Comparison of ENCODE assay signal across 1 cellular context in the genomic region with DNA sequence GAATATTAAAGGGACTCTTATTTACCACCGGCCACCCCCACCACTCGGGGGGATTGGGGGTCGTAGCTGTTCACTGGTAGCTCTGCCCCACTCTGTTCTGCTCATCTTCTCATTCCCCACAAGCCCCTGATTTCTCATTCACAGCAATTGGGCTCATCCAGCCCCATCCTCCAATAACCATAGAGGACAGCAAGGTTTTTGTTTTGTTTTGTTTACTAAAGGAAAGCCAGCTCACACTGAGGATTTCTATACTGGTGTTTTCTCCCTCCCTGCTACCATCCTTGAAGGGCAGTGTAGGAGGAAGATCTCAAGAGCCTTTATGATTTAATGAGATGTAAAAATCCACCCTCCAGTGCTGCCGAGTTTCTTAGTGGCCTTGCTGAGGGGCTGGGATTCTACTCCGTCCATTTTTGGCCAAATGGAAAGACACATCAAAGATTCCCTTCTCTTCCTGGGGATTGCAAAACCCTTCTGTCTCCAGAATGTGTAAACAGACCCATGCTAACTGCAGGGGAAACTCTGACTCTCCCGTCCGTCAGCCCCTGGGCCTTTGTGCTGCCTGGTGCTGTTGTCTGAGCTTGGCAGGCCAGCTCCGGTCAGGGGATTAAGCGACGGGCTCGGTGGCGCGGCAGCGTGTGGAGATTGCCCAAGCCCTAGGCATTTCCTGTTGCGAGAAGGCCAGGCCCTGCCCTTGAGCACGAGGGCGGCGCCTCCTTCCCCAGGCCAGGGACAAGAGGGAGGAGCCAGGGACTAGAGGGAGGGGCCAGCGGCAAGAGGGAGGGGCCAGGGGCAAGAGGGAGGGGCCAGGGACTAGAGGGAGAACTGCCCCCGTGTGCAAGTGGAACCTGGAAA.
A peak's percentile ranks its signal among the peaks of the same experiment; 100 is the strongest.
TF ChIP-seq lines count a peak whose summit lies in the region.

No MANE protein-coding gene starts in this region.

TF ChIP-seq in HepG2, 621 proteins besides CTCF, POLR2A, EP300 and RAD21 (continued from another document and continues in another):
- TF ChIP-seq, protein P1, sequence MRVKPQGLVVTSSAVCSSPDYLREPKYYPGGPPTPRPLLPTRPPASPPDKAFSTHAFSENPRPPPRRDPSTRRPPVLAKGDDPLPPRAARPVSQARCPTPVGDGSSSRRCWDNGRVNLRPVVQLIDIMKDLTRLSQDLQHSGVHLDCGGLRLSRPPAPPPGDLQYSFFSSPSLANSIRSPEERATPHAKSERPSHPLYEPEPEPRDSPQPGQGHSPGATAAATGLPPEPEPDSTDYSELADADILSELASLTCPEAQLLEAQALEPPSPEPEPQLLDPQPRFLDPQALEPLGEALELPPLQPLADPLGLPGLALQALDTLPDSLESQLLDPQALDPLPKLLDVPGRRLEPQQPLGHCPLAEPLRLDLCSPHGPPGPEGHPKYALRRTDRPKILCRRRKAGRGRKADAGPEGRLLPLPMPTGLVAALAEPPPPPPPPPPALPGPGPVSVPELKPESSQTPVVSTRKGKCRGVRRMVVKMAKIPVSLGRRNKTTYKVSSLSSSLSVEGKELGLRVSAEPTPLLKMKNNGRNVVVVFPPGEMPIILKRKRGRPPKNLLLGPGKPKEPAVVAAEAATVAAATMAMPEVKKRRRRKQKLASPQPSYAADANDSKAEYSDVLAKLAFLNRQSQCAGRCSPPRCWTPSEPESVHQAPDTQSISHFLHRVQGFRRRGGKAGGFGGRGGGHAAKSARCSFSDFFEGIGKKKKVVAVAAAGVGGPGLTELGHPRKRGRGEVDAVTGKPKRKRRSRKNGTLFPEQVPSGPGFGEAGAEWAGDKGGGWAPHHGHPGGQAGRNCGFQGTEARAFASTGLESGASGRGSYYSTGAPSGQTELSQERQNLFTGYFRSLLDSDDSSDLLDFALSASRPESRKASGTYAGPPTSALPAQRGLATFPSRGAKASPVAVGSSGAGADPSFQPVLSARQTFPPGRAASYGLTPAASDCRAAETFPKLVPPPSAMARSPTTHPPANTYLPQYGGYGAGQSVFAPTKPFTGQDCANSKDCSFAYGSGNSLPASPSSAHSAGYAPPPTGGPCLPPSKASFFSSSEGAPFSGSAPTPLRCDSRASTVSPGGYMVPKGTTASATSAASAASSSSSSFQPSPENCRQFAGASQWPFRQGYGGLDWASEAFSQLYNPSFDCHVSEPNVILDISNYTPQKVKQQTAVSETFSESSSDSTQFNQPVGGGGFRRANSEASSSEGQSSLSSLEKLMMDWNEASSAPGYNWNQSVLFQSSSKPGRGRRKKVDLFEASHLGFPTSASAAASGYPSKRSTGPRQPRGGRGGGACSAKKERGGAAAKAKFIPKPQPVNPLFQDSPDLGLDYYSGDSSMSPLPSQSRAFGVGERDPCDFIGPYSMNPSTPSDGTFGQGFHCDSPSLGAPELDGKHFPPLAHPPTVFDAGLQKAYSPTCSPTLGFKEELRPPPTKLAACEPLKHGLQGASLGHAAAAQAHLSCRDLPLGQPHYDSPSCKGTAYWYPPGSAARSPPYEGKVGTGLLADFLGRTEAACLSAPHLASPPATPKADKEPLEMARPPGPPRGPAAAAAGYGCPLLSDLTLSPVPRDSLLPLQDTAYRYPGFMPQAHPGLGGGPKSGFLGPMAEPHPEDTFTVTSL (CRISPR knock-in tag; IDR thresholded peaks at IDR 0.05; ENCODE audit: borderline replicate concordance), result peak; percentile 99
- TF ChIP-seq SNAPC2 (CRISPR knock-in tag; IDR thresholded peaks at IDR 0.05) (peak; percentile 98), ZNF605 (CRISPR knock-in tag; IDR thresholded peaks at IDR 0.05) (peak; percentile 99), MIER2 (CRISPR knock-in tag; IDR thresholded peaks at IDR 0.05) (peak; percentile 89), HMG20A (CRISPR knock-in tag; IDR thresholded peaks at IDR 0.05; ENCODE audit: borderline replicate concordance) (peak; percentile 97), PAF1 (CRISPR knock-in tag; IDR thresholded peaks at IDR 0.05) (no peak), ZNF256 (CRISPR knock-in tag; conservative IDR thresholded peaks at IDR 0.05) (no peak), ZKSCAN8 (CRISPR knock-in tag; IDR thresholded peaks at IDR 0.05; ENCODE audit: borderline replicate concordance) (peak; percentile 98), NFKBIZ (CRISPR knock-in tag; IDR thresholded peaks at IDR 0.05) (peak; percentile 95), SALL1 (CRISPR knock-in tag; IDR thresholded peaks at IDR 0.05) (peak; percentile 100), ETV6 (CRISPR knock-in tag; conservative IDR thresholded peaks at IDR 0.05) (peak; percentile 92), ZNF205 (CRISPR knock-in tag; IDR thresholded peaks at IDR 0.05) (peak; percentile 93; the same call in 1 of the 2 replicates), ZNF354B (CRISPR knock-in tag; IDR thresholded peaks at IDR 0.05) (peak; percentile 94), FIP1L1 (IDR thresholded peaks at IDR 0.05; ENCODE audit: borderline replicate concordance, insufficient read depth, low read depth, low read length) (peak; percentile 84; the same call in 1 of the 2 replicates), ZNF326 (CRISPR knock-in tag; IDR thresholded peaks at IDR 0.05; ENCODE audit: borderline replicate concordance) (no peak), HNRNPLL (IDR thresholded peaks at IDR 0.05; ENCODE audit: low read depth, low read length, poor library complexity, severe bottlenecking) (peak; percentile 80), ZZZ3 (CRISPR knock-in tag; IDR thresholded peaks at IDR 0.05; ENCODE audit: borderline replicate concordance) (peak; percentile 78; the same call in 1 of the 2 replicates), ZNF772 (CRISPR knock-in tag; IDR thresholded peaks at IDR 0.05) (peak; percentile 100), RFX5 (IDR thresholded peaks at IDR 0.05; ENCODE audit: low read depth, low read length) (no peak), PCBP1 (IDR thresholded peaks at IDR 0.05; ENCODE audit: borderline replicate concordance, low read depth, low read length) (peak; percentile 93; the same call in 1 of the 2 replicates), FOXO1 (CRISPR knock-in tag; IDR thresholded peaks at IDR 0.05) (peak; percentile 99), KLF16 (CRISPR knock-in tag; IDR thresholded peaks at IDR 0.05) (peak in 1 of 2 experiments; percentile 98; a peak in 2 of 4 replicates), SMC3 (IDR thresholded peaks at IDR 0.05; ENCODE audit: low read length) (peak; percentile 34; the same call in 1 of the 2 replicates), ISL2 (CRISPR knock-in tag; IDR thresholded peaks at IDR 0.05) (peak; percentile 97), TBP (CRISPR knock-in tag; IDR thresholded peaks at IDR 0.05) (no peak), ZNF383 (CRISPR knock-in tag; IDR thresholded peaks at IDR 0.05; ENCODE audit: borderline replicate concordance) (peak; percentile 94; the same call in 1 of the 2 replicates), HNF4A (CRISPR knock-in tag; IDR thresholded peaks at IDR 0.05) (peak; percentile 89), HES4 (CRISPR knock-in tag; IDR thresholded peaks at IDR 0.05; ENCODE audit: borderline replicate concordance) (peak; percentile 85; the same call in 1 of the 2 replicates), ZNF720 (CRISPR knock-in tag; IDR thresholded peaks at IDR 0.05) (0 out of 2 replicates have a peak, but pooled peaks have one; percentile 65), ZFAT (CRISPR knock-in tag; conservative IDR thresholded peaks at IDR 0.05) (no peak), ZFY (CRISPR knock-in tag; IDR thresholded peaks at IDR 0.05) (peak; percentile 95), ZNF335 (CRISPR knock-in tag; IDR thresholded peaks at IDR 0.05) (peak; percentile 88), BHLHE40 (IDR thresholded peaks at IDR 0.05; ENCODE audit: low read length) (peak; percentile 58), ZNF816 (CRISPR knock-in tag; IDR thresholded peaks at IDR 0.05; ENCODE audit: borderline replicate concordance) (peak; percentile 95)
- TF ChIP-seq, protein P2, sequence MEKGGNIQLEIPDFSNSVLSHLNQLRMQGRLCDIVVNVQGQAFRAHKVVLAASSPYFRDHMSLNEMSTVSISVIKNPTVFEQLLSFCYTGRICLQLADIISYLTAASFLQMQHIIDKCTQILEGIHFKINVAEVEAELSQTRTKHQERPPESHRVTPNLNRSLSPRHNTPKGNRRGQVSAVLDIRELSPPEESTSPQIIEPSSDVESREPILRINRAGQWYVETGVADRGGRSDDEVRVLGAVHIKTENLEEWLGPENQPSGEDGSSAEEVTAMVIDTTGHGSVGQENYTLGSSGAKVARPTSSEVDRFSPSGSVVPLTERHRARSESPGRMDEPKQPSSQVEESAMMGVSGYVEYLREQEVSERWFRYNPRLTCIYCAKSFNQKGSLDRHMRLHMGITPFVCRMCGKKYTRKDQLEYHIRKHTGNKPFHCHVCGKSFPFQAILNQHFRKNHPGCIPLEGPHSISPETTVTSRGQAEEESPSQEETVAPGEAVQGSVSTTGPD (CRISPR knock-in tag; IDR thresholded peaks at IDR 0.05), result peak; percentile 94
- TF ChIP-seq, protein P3, sequence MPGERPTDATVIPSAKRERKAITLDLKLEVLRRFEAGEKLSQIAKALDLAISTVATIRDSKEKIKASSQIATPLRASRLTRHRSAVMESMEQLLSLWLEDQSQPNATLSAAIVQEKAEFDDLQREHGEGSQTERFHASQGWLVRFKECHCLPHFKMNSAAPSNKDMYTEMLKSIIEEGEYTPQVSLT (CRISPR knock-in tag; IDR thresholded peaks at IDR 0.05; ENCODE audit: borderline replicate concordance, low read depth), result peak; percentile 90; the same call in 1 of the 2 replicates
- TF ChIP-seq, protein P4, sequence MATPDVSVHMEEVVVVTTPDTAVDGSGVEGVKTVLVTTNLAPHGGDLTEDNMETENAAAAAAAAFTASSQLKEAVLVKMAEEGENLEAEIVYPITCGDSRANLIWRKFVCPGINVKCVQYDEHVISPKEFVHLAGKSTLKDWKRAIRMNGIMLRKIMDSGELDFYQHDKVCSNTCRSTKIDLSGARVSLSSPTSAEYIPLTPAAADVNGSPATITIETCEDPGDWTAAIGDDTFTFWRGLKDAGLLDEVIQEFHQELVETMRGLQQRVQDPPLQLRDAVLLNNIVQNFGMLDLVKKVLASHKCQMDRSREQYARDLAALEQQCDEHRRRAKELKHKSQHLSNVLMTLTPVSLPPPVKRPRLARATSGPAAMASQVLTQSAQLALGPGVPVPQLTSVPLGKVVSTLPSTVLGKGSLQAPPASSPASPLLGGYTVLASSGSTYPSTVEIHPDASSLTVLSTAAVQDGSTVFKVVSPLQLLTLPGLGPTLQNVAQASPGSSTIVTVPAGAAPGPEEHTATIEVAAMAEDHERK (CRISPR knock-in tag; IDR thresholded peaks at IDR 0.05; ENCODE audit: low read depth), result 0 out of 2 replicates have a peak, but pooled peaks have one; percentile 56
- TF ChIP-seq, protein P5, sequence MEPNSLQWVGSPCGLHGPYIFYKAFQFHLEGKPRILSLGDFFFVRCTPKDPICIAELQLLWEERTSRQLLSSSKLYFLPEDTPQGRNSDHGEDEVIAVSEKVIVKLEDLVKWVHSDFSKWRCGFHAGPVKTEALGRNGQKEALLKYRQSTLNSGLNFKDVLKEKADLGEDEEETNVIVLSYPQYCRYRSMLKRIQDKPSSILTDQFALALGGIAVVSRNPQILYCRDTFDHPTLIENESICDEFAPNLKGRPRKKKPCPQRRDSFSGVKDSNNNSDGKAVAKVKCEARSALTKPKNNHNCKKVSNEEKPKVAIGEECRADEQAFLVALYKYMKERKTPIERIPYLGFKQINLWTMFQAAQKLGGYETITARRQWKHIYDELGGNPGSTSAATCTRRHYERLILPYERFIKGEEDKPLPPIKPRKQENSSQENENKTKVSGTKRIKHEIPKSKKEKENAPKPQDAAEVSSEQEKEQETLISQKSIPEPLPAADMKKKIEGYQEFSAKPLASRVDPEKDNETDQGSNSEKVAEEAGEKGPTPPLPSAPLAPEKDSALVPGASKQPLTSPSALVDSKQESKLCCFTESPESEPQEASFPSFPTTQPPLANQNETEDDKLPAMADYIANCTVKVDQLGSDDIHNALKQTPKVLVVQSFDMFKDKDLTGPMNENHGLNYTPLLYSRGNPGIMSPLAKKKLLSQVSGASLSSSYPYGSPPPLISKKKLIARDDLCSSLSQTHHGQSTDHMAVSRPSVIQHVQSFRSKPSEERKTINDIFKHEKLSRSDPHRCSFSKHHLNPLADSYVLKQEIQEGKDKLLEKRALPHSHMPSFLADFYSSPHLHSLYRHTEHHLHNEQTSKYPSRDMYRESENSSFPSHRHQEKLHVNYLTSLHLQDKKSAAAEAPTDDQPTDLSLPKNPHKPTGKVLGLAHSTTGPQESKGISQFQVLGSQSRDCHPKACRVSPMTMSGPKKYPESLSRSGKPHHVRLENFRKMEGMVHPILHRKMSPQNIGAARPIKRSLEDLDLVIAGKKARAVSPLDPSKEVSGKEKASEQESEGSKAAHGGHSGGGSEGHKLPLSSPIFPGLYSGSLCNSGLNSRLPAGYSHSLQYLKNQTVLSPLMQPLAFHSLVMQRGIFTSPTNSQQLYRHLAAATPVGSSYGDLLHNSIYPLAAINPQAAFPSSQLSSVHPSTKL (CRISPR knock-in tag; IDR thresholded peaks at IDR 0.05), result peak; percentile 98
- TF ChIP-seq, protein P6, sequence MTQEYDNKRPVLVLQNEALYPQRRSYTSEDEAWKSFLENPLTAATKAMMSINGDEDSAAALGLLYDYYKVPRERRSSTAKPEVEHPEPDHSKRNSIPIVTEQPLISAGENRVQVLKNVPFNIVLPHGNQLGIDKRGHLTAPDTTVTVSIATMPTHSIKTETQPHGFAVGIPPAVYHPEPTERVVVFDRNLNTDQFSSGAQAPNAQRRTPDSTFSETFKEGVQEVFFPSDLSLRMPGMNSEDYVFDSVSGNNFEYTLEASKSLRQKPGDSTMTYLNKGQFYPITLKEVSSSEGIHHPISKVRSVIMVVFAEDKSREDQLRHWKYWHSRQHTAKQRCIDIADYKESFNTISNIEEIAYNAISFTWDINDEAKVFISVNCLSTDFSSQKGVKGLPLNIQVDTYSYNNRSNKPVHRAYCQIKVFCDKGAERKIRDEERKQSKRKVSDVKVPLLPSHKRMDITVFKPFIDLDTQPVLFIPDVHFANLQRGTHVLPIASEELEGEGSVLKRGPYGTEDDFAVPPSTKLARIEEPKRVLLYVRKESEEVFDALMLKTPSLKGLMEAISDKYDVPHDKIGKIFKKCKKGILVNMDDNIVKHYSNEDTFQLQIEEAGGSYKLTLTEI (CRISPR knock-in tag; conservative IDR thresholded peaks at IDR 0.05), result no peak
- TF ChIP-seq, protein P7, sequence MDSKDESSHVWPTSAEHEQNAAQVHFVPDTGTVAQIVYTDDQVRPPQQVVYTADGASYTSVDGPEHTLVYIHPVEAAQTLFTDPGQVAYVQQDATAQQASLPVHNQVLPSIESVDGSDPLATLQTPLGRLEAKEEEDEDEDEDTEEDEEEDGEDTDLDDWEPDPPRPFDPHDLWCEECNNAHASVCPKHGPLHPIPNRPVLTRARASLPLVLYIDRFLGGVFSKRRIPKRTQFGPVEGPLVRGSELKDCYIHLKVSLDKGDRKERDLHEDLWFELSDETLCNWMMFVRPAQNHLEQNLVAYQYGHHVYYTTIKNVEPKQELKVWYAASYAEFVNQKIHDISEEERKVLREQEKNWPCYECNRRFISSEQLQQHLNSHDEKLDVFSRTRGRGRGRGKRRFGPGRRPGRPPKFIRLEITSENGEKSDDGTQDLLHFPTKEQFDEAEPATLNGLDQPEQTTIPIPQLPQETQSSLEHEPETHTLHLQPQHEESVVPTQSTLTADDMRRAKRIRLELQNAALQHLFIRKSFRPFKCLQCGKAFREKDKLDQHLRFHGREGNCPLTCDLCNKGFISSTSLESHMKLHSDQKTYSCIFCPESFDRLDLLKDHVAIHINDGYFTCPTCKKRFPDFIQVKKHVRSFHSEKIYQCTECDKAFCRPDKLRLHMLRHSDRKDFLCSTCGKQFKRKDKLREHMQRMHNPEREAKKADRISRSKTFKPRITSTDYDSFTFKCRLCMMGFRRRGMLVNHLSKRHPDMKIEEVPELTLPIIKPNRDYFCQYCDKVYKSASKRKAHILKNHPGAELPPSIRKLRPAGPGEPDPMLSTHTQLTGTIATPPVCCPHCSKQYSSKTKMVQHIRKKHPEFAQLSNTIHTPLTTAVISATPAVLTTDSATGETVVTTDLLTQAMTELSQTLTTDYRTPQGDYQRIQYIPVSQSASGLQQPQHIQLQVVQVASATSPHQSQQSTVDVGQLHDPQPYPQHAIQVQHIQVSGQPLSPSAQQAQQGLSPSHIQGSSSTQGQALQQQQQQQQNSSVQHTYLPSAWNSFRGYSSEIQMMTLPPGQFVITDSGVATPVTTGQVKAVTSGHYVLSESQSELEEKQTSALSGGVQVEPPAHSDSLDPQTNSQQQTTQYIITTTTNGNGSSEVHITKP (CRISPR knock-in tag; IDR thresholded peaks at IDR 0.05; ENCODE audit: low read depth), result peak; percentile 78; the same call in 1 of the 2 replicates
